In the genomic region with DNA sequence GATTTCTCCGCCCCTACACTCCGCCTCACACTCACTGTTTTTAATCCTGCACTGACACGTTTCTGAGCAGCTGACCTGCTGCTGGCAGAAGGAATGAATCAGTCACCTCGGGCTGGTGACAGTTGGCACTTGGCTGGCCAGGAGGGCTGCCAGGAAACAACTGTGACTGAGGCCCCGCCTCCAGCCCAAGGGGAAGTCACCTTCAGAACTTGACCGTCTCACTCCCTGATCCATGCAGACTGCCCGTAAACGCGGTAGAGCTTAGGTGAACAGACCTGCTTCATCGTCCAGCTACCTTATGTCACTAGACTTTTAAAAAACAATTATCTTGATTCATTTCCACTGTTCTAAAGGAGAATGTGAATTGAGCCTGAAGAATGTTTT, we compare ENCODE assay signal across 8 cellular contexts.
DNase-seq lines count a peak whose midpoint lies in the region; ATAC-seq and TF ChIP-seq lines count a peak whose summit lies in the region.

No MANE protein-coding gene starts in this region.

- H3K4me1 ChIP-seq in right atrium auricular region, result peaks cover 0 to 11% of the 10 kb centered on the region in 2 donors

- H3K27me3 ChIP-seq in right atrium auricular region, result no peaks in the 10 kb centered on the region

- no peaks in the 10 kb centered on the region for H3K36me3 Mint-ChIP-seq in T-helper 2 cell treated with Interferon-gamma antibody and Interleukin-4, amounts not matched to agents 5 μg/mL and 100 μg/mL, for 36 hours (ENCODE audit: low read depth)

- H3K27ac ChIP-seq in VCaP, result peak overlapping the region; percentile 36
- peak overlapping the region; percentile 50 to 55 for H3K27ac ChIP-seq in right atrium auricular region

- ATAC-seq in sciatic nerve, result peak; percentile 37
- no peak for ATAC-seq in HG03108 (IDR thresholded peaks at IDR 0.05; ENCODE audit: unreplicated experiment)

- intact Hi-C loops in sciatic nerve (cut with DNase I), result no loop called here

- no peak overlapping the region for H3K27ac Mint-ChIP-seq in T-helper 2 cell treated with Interferon-gamma antibody and Interleukin-4, amounts not matched to agents 5 μg/mL and 100 μg/mL, for 36 hours

- DNase-seq in HT1080 (ENCODE audit: low read depth), result peak; percentile 17
- DNase-seq in right atrium auricular region (ENCODE audit: low spot score), result peak; percentile 73
- no peak for DNase-seq in sciatic nerve (ENCODE audit: low spot score)
- no peak for DNase-seq in NCI-H1436 treated with DMSO at 0.1 percent for 48 hours (lab: John Stamatoyannopoulos, UW)
- DNase-seq in NCI-H2227 (lab: John Stamatoyannopoulos, UW; ENCODE audit: unreplicated experiment), result no peak
- DNase-seq in T-helper 2 cell treated with Interferon-gamma antibody and Interleukin-4, amounts not matched to agents 5 μg/mL and 100 μg/mL, for 36 hours (ENCODE audit: low spot score), result no peak

- H3K4me1 Mint-ChIP-seq in T-helper 2 cell treated with Interferon-gamma antibody and Interleukin-4, amounts not matched to agents 5 μg/mL and 100 μg/mL, for 36 hours (ENCODE audit: low read depth), result no peaks in the 10 kb centered on the region

- no peak overlapping the region for H3K4me3 Mint-ChIP-seq in T-helper 2 cell treated with Interferon-gamma antibody and Interleukin-4, amounts not matched to agents 5 μg/mL and 100 μg/mL, for 36 hours

- H3K27me3 Mint-ChIP-seq in T-helper 2 cell treated with Interferon-gamma antibody and Interleukin-4, amounts not matched to agents 5 μg/mL and 100 μg/mL, for 36 hours (ENCODE audit: low read depth), result no peaks in the 10 kb centered on the region

- peak overlapping the region in 1 of 2 donors; percentile 0 for H3K4me3 ChIP-seq in right atrium auricular region

- TF ChIP-seq CTCF in VCaP (conservative IDR thresholded peaks at IDR 0.05) (no peak), right atrium auricular region (IDR thresholded peaks at IDR 0.05) (no peak)

- no peaks in the 10 kb centered on the region for H3K9me3 Mint-ChIP-seq in T-helper 2 cell treated with Interferon-gamma antibody and Interleukin-4, amounts not matched to agents 5 μg/mL and 100 μg/mL, for 36 hours

- H3K36me3 ChIP-seq in right atrium auricular region, result no peaks in the 10 kb centered on the region

- H3K9me3 ChIP-seq in right atrium auricular region, result no peaks in the 10 kb centered on the region

Comparison
In these comparisons a context has a peak if more than half of its experiments do, and no peak if none do; other contexts are left out.
1. DNase-seq: peak in HT1080 (single experiment) and right atrium auricular region (single experiment); none in sciatic nerve (single experiment), NCI-H1436 treated with DMSO at 0.1 percent for 48 hours (single experiment), NCI-H2227 (single experiment) and T-helper 2 cell treated with Interferon-gamma antibody and Interleukin-4, amounts not matched to agents 5 μg/mL and 100 μg/mL, for 36 hours (single experiment).